In genomic region chr11:3652514-3652913, GRCh38 we compare ENCODE assay signal across 20 cellular contexts. TPM values are rescaled to one million over a fixed set of nuclear protein-coding genes. Genes with fewer than 3 reads are reported as not detected.
"Had no signal": no experiment of that assay in that cellular context is flagged by ENCODE, and none has a peak within 500 bp of the region (broad histone marks: within the 10 kb centered on the region; RNA-seq: fewer than 3 reads in every experiment).

No MANE protein-coding gene starts in this region.

RNA-seq across cellular contexts. Expression of gene ART1, which starts 7.6 kb away (rescaled TPM):
- total RNA-seq: activated naive CD4-positive, alpha-beta T cell treated with anti-CD3 and anti-CD28 coated beads for 36 hours; activated naive CD4-positive, alpha-beta T cell treated with anti-CD3 and anti-CD28 coated beads, Interleukin-2, amount 50 U/mL, for 72 hours; activated naive CD8-positive, alpha-beta T cell treated with anti-CD3 and anti-CD28 coated beads for 36 hours; activated naive CD8-positive, alpha-beta T cell treated with anti-CD3 and anti-CD28 coated beads, Interleukin-2, amount 10 ng/mL, durations not matched to agents 7 days and 5 days; activated T-cell treated with anti-CD3 and anti-CD28 coated beads, Interleukin-2, amount 50 U/mL, for 4 hours; activated T-cell treated with anti-CD3 and anti-CD28 coated beads, Interleukin-2, amount 50 U/mL, for 72 hours; activated T-helper 1 cell treated with anti-CD3 and anti-CD28 coated beads, Interleukin-12 subunit alpha, Interleukin-12 subunit beta, Interleukin-2, Interleukin-4 antibody, amounts not matched to agents 30 ng/mL and 10 ng/mL and 1 ng/mL, durations not matched to agents 14 hours and 24 hours and 36 hours; activated T-helper 17 cell treated with anti-CD3 and anti-CD28 coated beads, Interleukin-2, amount 50 U/mL, for 72 hours; activated T-helper 2 cell treated with anti-CD3 and anti-CD28 coated beads, Interferon-gamma antibody, Interleukin-2, Interleukin-4, amounts not matched to agents 10 μg/mL and 5 μg/mL and 100 μg/mL, durations not matched to agents 14 hours and 24 hours and 36 hours; aorta; astrocyte; body of pancreas; breast epithelium; bronchial epithelial cell; cerebellum; chondrocyte had no signal
- polyA plus RNA-seq: adipose tissue, adrenal gland, aorta, cardiac muscle cell had no signal

RNA-seq across cellular contexts. Expression of gene ART5, which starts 10.7 kb away (rescaled TPM):
- total RNA-seq: activated naive CD4-positive, alpha-beta T cell treated with anti-CD3 and anti-CD28 coated beads for 36 hours; activated naive CD4-positive, alpha-beta T cell treated with anti-CD3 and anti-CD28 coated beads, Interleukin-2, amount 50 U/mL, for 72 hours; activated naive CD8-positive, alpha-beta T cell treated with anti-CD3 and anti-CD28 coated beads for 36 hours; activated naive CD8-positive, alpha-beta T cell treated with anti-CD3 and anti-CD28 coated beads, Interleukin-2, amount 10 ng/mL, durations not matched to agents 7 days and 5 days; activated T-cell treated with anti-CD3 and anti-CD28 coated beads, Interleukin-2, amount 50 U/mL, for 4 hours; activated T-cell treated with anti-CD3 and anti-CD28 coated beads, Interleukin-2, amount 50 U/mL, for 72 hours; activated T-helper 1 cell treated with anti-CD3 and anti-CD28 coated beads, Interleukin-12 subunit alpha, Interleukin-12 subunit beta, Interleukin-2, Interleukin-4 antibody, amounts not matched to agents 30 ng/mL and 10 ng/mL and 1 ng/mL, durations not matched to agents 14 hours and 24 hours and 36 hours; activated T-helper 17 cell treated with anti-CD3 and anti-CD28 coated beads, Interleukin-2, amount 50 U/mL, for 72 hours; activated T-helper 2 cell treated with anti-CD3 and anti-CD28 coated beads, Interferon-gamma antibody, Interleukin-2, Interleukin-4, amounts not matched to agents 10 μg/mL and 5 μg/mL and 100 μg/mL, durations not matched to agents 14 hours and 24 hours and 36 hours; aorta; ascending aorta; body of pancreas; bronchial epithelial cell; cerebellum had no signal
- polyA plus RNA-seq: aorta had no signal

RNA-seq across cellular contexts. Expression of gene CHRNA10, which starts 18.7 kb away (rescaled TPM):
- total RNA-seq: ascending aorta had no signal
- polyA plus RNA-seq: cardiac muscle cell had no signal
